Comparison of ENCODE assay signal across 15 cellular contexts in the genomic region with DNA sequence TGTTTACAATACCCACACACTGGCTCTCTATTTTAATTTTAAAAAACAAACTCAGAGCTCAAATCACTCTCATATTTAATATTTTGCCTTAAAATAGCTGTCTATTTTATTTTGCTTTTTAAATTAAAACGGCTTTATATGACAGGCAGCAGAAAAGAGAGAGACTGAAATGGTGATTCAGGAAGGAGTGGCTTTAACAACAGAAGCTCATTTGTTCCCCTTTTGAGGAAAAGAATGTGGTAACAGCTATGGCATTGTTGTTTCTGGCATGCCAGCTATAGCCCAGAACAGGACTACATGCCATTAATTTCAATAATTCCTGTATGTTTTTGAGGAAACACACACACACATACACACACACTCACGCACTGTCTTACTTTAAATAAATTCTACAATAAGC.
DNase-seq lines count a peak whose midpoint lies in the region; ATAC-seq, FAIRE-seq and TF ChIP-seq lines count a peak whose summit lies in the region.
"Had no signal": no experiment of that assay in that cellular context is flagged by ENCODE, and none has a peak within 500 bp of the region (broad histone marks: within the 10 kb centered on the region; RNA-seq: fewer than 3 reads in every experiment).

No MANE protein-coding gene starts in this region.

- WGBS in SK-N-SH (ENCODE audit: low lambda C conversion rate) = 75% methylated on average over 2 of the region's 2 CpGs

- H3K9me1 ChIP-seq in endothelial cell of umbilical vein (replicated peaks; ENCODE audit: control insufficient read depth, extremely low read depth, insufficient read depth, low read length) = no peaks in the 10 kb centered on the region

- no peaks in the 10 kb centered on the region for H3K4me1 ChIP-seq in SK-N-SH (ENCODE audit: control insufficient read depth in 1 of 2, insufficient read depth in 2 of 2, low read depth in 1 of 2, low read length in 1 of 2)
- no peaks in the 10 kb centered on the region for H3K4me1 ChIP-seq in endothelial cell of umbilical vein (ENCODE audit: control insufficient read depth, extremely low read depth, insufficient read depth, low read length)
- H3K4me1 ChIP-seq: A549 had no signal

- no peak for TF ChIP-seq POLR2A in endothelial cell of umbilical vein (IDR thresholded peaks at IDR 0.05; ENCODE audit: low read depth, low read length)

- H3K9me3 ChIP-seq in SK-N-SH (no peaks in the 10 kb centered on the region), endothelial cell of umbilical vein (replicated peaks; ENCODE audit: control insufficient read depth, insufficient read depth, low read length) (no peaks in the 10 kb centered on the region)
- H3K9me3 ChIP-seq: A549 had no signal

- POLR2A ChIA-PET in SK-N-SH (lab: Yijun Ruan, JAX) (no interaction called here), endothelial cell of umbilical vein (lab: Charles Lee) (no interaction called here)

- H3K9ac ChIP-seq in SK-N-SH = no peak overlapping the region
- no peak overlapping the region for H3K9ac ChIP-seq in endothelial cell of umbilical vein (replicated peaks; ENCODE audit: extremely low read depth, insufficient read depth, low read length)

- intact Hi-C loops in endothelial cell of umbilical vein (cut with micrococcal nuclease) = no loop called here

- TF ChIP-seq CTCF in SK-N-SH (IDR thresholded peaks at IDR 0.05) = no peak
- no peak for TF ChIP-seq CTCF in endothelial cell of umbilical vein (IDR thresholded peaks at IDR 0.05; ENCODE audit: extremely low read depth in 1 of 2, insufficient read depth in 1 of 2, low read depth in 1 of 2, low read length in 2 of 2)
- TF ChIP-seq CTCF in mesothelial cell of epicardium (IDR thresholded peaks at IDR 0.05; ENCODE audit: unreplicated experiment) = no peak

- H3K9me3 Mint-ChIP-seq in mesothelial cell of epicardium = no peaks in the 10 kb centered on the region
- no peaks in the 10 kb centered on the region for H3K9me3 Mint-ChIP-seq in activated naive CD8-positive, alpha-beta T cell treated with anti-CD3 and anti-CD28 coated beads for 36 hours
- H3K9me3 Mint-ChIP-seq: activated CD4-positive, alpha-beta memory T cell treated with anti-CD3 and anti-CD28 coated beads, Interleukin-2, amount 10 ng/mL, durations not matched to agents 7 days and 5 days; T-helper 1 cell treated with Interleukin-12 subunit alpha and Interleukin-12 subunit beta and Interleukin-4 antibody, amounts not matched to agents 30 μg/mL and 1 μg/mL, for 36 hours had no signal

- DNase-seq in SK-N-SH (no peak), endothelial cell of umbilical vein (ENCODE audit: low read depth, low spot score) (peak; percentile 65), myocyte (ENCODE audit: low read depth) (peak; percentile 17), NCI-H1694 (lab: John Stamatoyannopoulos, UW) (no peak), mesothelial cell of epicardium (ENCODE audit: low spot score in 2 of 2, unreplicated experiment in 2 of 2) (no peak)
- no peak for DNase-seq in activated naive CD8-positive, alpha-beta T cell treated with anti-CD3 and anti-CD28 coated beads for 36 hours
- DNase-seq: activated CD4-positive, alpha-beta memory T cell treated with anti-CD3 and anti-CD28 coated beads, Interleukin-2, amount 10 ng/mL, durations not matched to agents 7 days and 5 days; activated naive CD4-positive, alpha-beta T cell; HCEC 1CT; NCI-H2029 had no signal

- no peaks in the 10 kb centered on the region for H3K79me2 ChIP-seq in SK-N-SH (ENCODE audit: insufficient read depth)
- H3K79me2 ChIP-seq in endothelial cell of umbilical vein (ENCODE audit: control insufficient read depth, insufficient read depth, low read length) = no peaks in the 10 kb centered on the region

- CTCF ChIA-PET in SK-N-SH (lab: Yijun Ruan, JAX) = interaction anchor here (1.1 kb wide), 1 partner anchor 11 kb away, joined by 4 read pairs; no protein-coding TSS in a partner anchor
- CTCF ChIA-PET in endothelial cell of umbilical vein (lab: Charles Lee) = interaction anchor here (1.1 to 1.5 kb wide), 3 partner anchors 9 to 251 kb away, joined by 3 to 9 read pairs (median 5); no protein-coding TSS in a partner anchor

- H3F3A ChIP-seq in SK-N-SH (replicated peaks; ENCODE audit: insufficient read depth) = no peaks in the 10 kb centered on the region

- TF ChIP-seq EP300 in SK-N-SH (IDR thresholded peaks at IDR 0.05; ENCODE audit: borderline replicate concordance in 1 of 2, low read depth in 1 of 2, low read length in 1 of 2) = no peak

- H3K4me1 Mint-ChIP-seq in mesothelial cell of epicardium = peaks cover 14% of the 10 kb centered on the region
- H3K4me1 Mint-ChIP-seq in activated naive CD8-positive, alpha-beta T cell treated with anti-CD3 and anti-CD28 coated beads for 36 hours = no peaks in the 10 kb centered on the region
- H3K4me1 Mint-ChIP-seq: activated CD4-positive, alpha-beta memory T cell treated with anti-CD3 and anti-CD28 coated beads, Interleukin-2, amount 10 ng/mL, durations not matched to agents 7 days and 5 days had no signal

- no TSS peak for BruUV-seq in endothelial cell of umbilical vein (replicated peaks; lab: Mats Ljungman, UMichigan)

- dilution Hi-C loops in endothelial cell of umbilical vein (cut with MboI; ENCODE audit: extremely low pct_ligation_motif_present, low sequenced_read_pairs) = no loop called here

- H3K27ac ChIP-seq in SK-N-SH (ENCODE audit: low read depth in 2 of 2, low read length in 1 of 2) (no peak overlapping the region), endothelial cell of umbilical vein (ENCODE audit: insufficient read depth, low read depth, low read length) (no peak overlapping the region)
- H3K27ac ChIP-seq: A549 had no signal

- no peaks in the 10 kb centered on the region for H3K36me3 Mint-ChIP-seq in mesothelial cell of epicardium
- no peaks in the 10 kb centered on the region for H3K36me3 Mint-ChIP-seq in activated naive CD8-positive, alpha-beta T cell treated with anti-CD3 and anti-CD28 coated beads for 36 hours

- H3K4me3 Mint-ChIP-seq in mesothelial cell of epicardium = no peak overlapping the region
- H3K4me3 Mint-ChIP-seq in activated naive CD8-positive, alpha-beta T cell treated with anti-CD3 and anti-CD28 coated beads for 36 hours = no peak overlapping the region
- H3K4me3 Mint-ChIP-seq: activated CD4-positive, alpha-beta memory T cell treated with anti-CD3 and anti-CD28 coated beads, Interleukin-2, amount 10 ng/mL, durations not matched to agents 7 days and 5 days; T-helper 1 cell treated with Interleukin-12 subunit alpha and Interleukin-12 subunit beta and Interleukin-4 antibody, amounts not matched to agents 30 μg/mL and 1 μg/mL, for 36 hours had no signal

- TF ChIP-seq RAD21 in SK-N-SH (IDR thresholded peaks at IDR 0.05; ENCODE audit: low read length) = no peak

- H3K4me3 ChIP-seq in SK-N-SH (ENCODE audit: low read depth in 2 of 2, low read length in 1 of 2) (no peak overlapping the region), endothelial cell of umbilical vein (replicated peaks in 1 of 3; ENCODE audit: insufficient read depth in 1 of 3, low read depth in 1 of 3, low read length in 3 of 3) (no peak overlapping the region)
- H3K4me3 ChIP-seq: A549, lung had no signal

- H4K20me1 ChIP-seq in SK-N-SH (ENCODE audit: insufficient read depth) (no peaks in the 10 kb centered on the region), endothelial cell of umbilical vein (replicated peaks; ENCODE audit: control insufficient read depth, extremely low read depth, insufficient read depth, low read length) (no peaks in the 10 kb centered on the region)

- no peaks in the 10 kb centered on the region for H3K27me3 Mint-ChIP-seq in mesothelial cell of epicardium (ENCODE audit: low read depth)
- H3K27me3 Mint-ChIP-seq in activated naive CD8-positive, alpha-beta T cell treated with anti-CD3 and anti-CD28 coated beads for 36 hours = peaks cover under 1% of the 10 kb centered on the region
- H3K27me3 Mint-ChIP-seq: activated CD4-positive, alpha-beta memory T cell treated with anti-CD3 and anti-CD28 coated beads, Interleukin-2, amount 10 ng/mL, durations not matched to agents 7 days and 5 days had no signal

- no peak for ATAC-seq in SK-N-SH treated with all-trans-retinoic acid at 6 μM for 48 hours
- no peak for ATAC-seq in HG03520 (IDR thresholded peaks at IDR 0.05; ENCODE audit: unreplicated experiment)
- ATAC-seq: A549 had no signal

- H3K27me3 ChIP-seq in SK-N-SH (ENCODE audit: insufficient read depth) (no peaks in the 10 kb centered on the region), endothelial cell of umbilical vein (ENCODE audit: control insufficient read depth in 2 of 2, insufficient read depth in 2 of 2, low read length in 2 of 2) (peaks cover 0 to 6% of the 10 kb centered on the region in 2 experiments)

- H3K27ac Mint-ChIP-seq in mesothelial cell of epicardium = no peak overlapping the region
- no peak overlapping the region for H3K27ac Mint-ChIP-seq in activated naive CD8-positive, alpha-beta T cell treated with anti-CD3 and anti-CD28 coated beads for 36 hours
- H3K27ac Mint-ChIP-seq: activated CD4-positive, alpha-beta memory T cell treated with anti-CD3 and anti-CD28 coated beads, Interleukin-2, amount 10 ng/mL, durations not matched to agents 7 days and 5 days; T-helper 1 cell treated with Interleukin-12 subunit alpha and Interleukin-12 subunit beta and Interleukin-4 antibody, amounts not matched to agents 30 μg/mL and 1 μg/mL, for 36 hours had no signal

- H3K36me3 ChIP-seq in SK-N-SH (replicated peaks in 1 of 2; ENCODE audit: control insufficient read depth in 1 of 2, insufficient read depth in 2 of 2, low read length in 1 of 2) (no peaks in the 10 kb centered on the region), endothelial cell of umbilical vein (ENCODE audit: control insufficient read depth in 2 of 2, extremely low read depth in 1 of 2, insufficient read depth in 2 of 2, low read length in 2 of 2) (no peaks in the 10 kb centered on the region)

- H2AFZ ChIP-seq in SK-N-SH (ENCODE audit: low read depth) (no peak overlapping the region), endothelial cell of umbilical vein (ENCODE audit: low read depth, low read length) (no peak overlapping the region)

- H3K9me2 ChIP-seq in SK-N-SH = no peaks in the 10 kb centered on the region

- no peak overlapping the region; the same call in 1 of the 2 replicates for H3K4me2 ChIP-seq in SK-N-SH
- no peak overlapping the region for H3K4me2 ChIP-seq in endothelial cell of umbilical vein (ENCODE audit: insufficient read depth, low read length)
- H3K4me2 ChIP-seq: A549 had no signal

- no peak for FAIRE-seq in endothelial cell of umbilical vein (lab: Jason Lieb, UNC)
- FAIRE-seq: A549 had no signal

TF ChIP-seq in endothelial cell of umbilical vein, 7 proteins besides CTCF, POLR2A, EP300 and RAD21 (continues in another document):
- TF ChIP-seq MYC (IDR thresholded peaks at IDR 0.05; ENCODE audit: low read depth, low read length) (no peak), JUN (IDR thresholded peaks at IDR 0.05; ENCODE audit: borderline replicate concordance, insufficient read depth, insufficient read length, low read depth) (no peak), GATA2 (IDR thresholded peaks at IDR 0.05; ENCODE audit: insufficient read depth, insufficient read length, low read depth, low read length) (no peak), EZH2 (IDR thresholded peaks at IDR 0.05; ENCODE audit: borderline replicate concordance, low read depth, low read length, severe bottlenecking) (no peak)
- TF ChIP-seq, protein P1, sequence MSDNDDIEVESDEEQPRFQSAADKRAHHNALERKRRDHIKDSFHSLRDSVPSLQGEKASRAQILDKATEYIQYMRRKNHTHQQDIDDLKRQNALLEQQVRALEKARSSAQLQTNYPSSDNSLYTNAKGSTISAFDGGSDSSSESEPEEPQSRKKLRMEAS (IDR thresholded peaks at IDR 0.05; ENCODE audit: insufficient read depth, insufficient read length) = no peak

Comparison
In these comparisons a context has a peak if more than half of its experiments do, and no peak if none do; other contexts are left out.
1. DNase-seq: peak in endothelial cell of umbilical vein (single experiment) and myocyte (single experiment); none in SK-N-SH (single experiment), NCI-H1694 (single experiment), mesothelial cell of epicardium (0 of 2) and activated naive CD8-positive, alpha-beta T cell treated with anti-CD3 and anti-CD28 coated beads for 36 hours (single experiment).